ENCODE assay signal across 13 cellular contexts in the genomic region with DNA sequence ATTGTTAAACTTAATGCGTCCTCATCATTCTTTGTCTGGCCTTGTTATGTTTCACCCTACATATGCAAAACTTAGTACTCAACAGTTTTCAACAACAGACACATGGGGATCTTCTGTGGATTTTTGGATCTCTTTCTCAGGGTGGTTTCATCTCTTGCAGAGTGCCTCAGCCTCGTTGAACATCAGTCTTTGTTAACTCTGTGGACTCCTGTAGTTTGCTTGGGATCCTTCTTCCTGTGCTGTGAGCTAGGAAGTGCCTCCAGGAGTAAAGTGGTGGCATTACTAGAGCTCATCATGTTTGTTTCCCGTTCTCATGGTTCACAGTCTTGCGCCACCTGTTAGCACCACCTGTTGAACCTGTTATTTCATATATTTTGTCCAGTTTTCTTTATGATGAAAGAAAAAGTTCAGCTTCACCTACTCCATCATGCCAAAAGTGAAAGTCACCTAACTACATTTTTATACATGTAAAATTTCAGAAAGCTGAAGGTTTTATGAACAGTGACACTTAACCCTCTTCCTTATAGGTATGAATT. TPM values are rescaled to one million over a fixed set of nuclear protein-coding genes. Genes with fewer than 3 reads are reported as not detected.
DNase-seq lines count a peak whose midpoint lies in the region; ATAC-seq, FAIRE-seq and TF ChIP-seq lines count a peak whose summit lies in the region.
"Had no signal": no experiment of that assay in that cellular context is flagged by ENCODE, and none has a peak within 500 bp of the region (broad histone marks: within the 10 kb centered on the region; RNA-seq: fewer than 3 reads in every experiment).

No MANE protein-coding gene starts in this region.

- intact Hi-C loops in CD4-positive, alpha-beta T cell (cut with DNase I, micrococcal nuclease) = no loop called here

- peaks cover 99% of the 10 kb centered on the region for H3K79me2 ChIP-seq in astrocyte (ENCODE audit: insufficient read depth, low read length)

- POLR2A ChIA-PET in CD4-positive, alpha-beta T cell (lab: Charles Lee) = interaction anchor here (1.2 to 1.3 kb wide), 2 partner anchors 29 to 34 kb away, joined by 3 to 5 read pairs; no protein-coding TSS in a partner anchor

- peaks cover 38% of the 10 kb centered on the region for H3K4me1 Mint-ChIP-seq in CD4-positive, alpha-beta T cell (ENCODE audit: low read depth)
- peaks cover 8% of the 10 kb centered on the region for H3K4me1 Mint-ChIP-seq in astrocyte (ENCODE audit: low read depth, unreplicated experiment)
- peaks cover 35 to 60% of the 10 kb centered on the region in 2 donors for H3K4me1 Mint-ChIP-seq in immature natural killer cell

- no peak overlapping the region for H3K27ac ChIP-seq in CD4-positive, alpha-beta T cell (ENCODE audit: low read depth, low read length)
- H3K27ac ChIP-seq in astrocyte (ENCODE audit: low read depth, low read length) = no peak overlapping the region
- H3K27ac ChIP-seq: adrenal gland, cardiac muscle cell, vagina had no signal

- no peak overlapping the region for H3K4me3 Mint-ChIP-seq in CD4-positive, alpha-beta T cell
- H3K4me3 Mint-ChIP-seq in astrocyte (ENCODE audit: unreplicated experiment) (no peak overlapping the region), immature natural killer cell (no peak overlapping the region)

- CTCF ChIA-PET in CD4-positive, alpha-beta T cell (lab: Charles Lee) = interaction anchor here (0.8 kb wide), 1 partner anchor 29 kb away, joined by 3 read pairs; a partner anchor contains a TSS

- H4K20me1 ChIP-seq in astrocyte (ENCODE audit: insufficient read depth, low read length) = peaks cover 67% of the 10 kb centered on the region

- no peak for ATAC-seq in CD4-positive, alpha-beta T cell (ENCODE audit: poor library complexity)
- ATAC-seq: naive thymus-derived CD4-positive, alpha-beta T cell had no signal

- no peak for TF ChIP-seq POLR2A in GM12891 (IDR thresholded peaks at IDR 0.05; ENCODE audit: low read depth, low read length)

- no peaks in the 10 kb centered on the region for H3K27me3 Mint-ChIP-seq in CD4-positive, alpha-beta T cell
- no peaks in the 10 kb centered on the region for H3K27me3 Mint-ChIP-seq in astrocyte (ENCODE audit: low read depth, unreplicated experiment)
- peaks cover 0 to 3% (median 0%) of the 10 kb centered on the region in 3 donors for H3K27me3 Mint-ChIP-seq in immature natural killer cell (ENCODE audit: low read depth in 3 of 3)
- H3K27me3 Mint-ChIP-seq: naive thymus-derived CD4-positive, alpha-beta T cell had no signal

- H3K4me1 ChIP-seq in astrocyte (ENCODE audit: insufficient read depth, low read length) = no peaks in the 10 kb centered on the region

- H3K36me3 Mint-ChIP-seq in CD4-positive, alpha-beta T cell (ENCODE audit: low read depth) = peaks cover 59% of the 10 kb centered on the region
- H3K36me3 Mint-ChIP-seq in astrocyte (ENCODE audit: low read depth, unreplicated experiment) = peaks cover 2% of the 10 kb centered on the region
- H3K36me3 Mint-ChIP-seq in immature natural killer cell = peaks cover 4 to 14% (median 12%) of the 10 kb centered on the region in 3 donors

- peak; percentile 57 for FAIRE-seq in GM12891 (lab: Jason Lieb, UNC)
- no peak for FAIRE-seq in astrocyte (lab: Jason Lieb, UNC)

- H3K27ac Mint-ChIP-seq in CD4-positive, alpha-beta T cell = peak overlapping the region; percentile 29
- H3K27ac Mint-ChIP-seq in astrocyte (ENCODE audit: unreplicated experiment) (peak overlapping the region; percentile 47), immature natural killer cell (peak overlapping the region in 4 of 6 donors; percentile 17 to 56 (median 30))

- no peak for TF ChIP-seq CTCF in CD4-positive, alpha-beta T cell (IDR thresholded peaks at IDR 0.05)
- TF ChIP-seq CTCF in astrocyte (IDR thresholded peaks at IDR 0.05; ENCODE audit: insufficient read depth, low read depth, low read length) = no peak

- H2AFZ ChIP-seq in astrocyte (ENCODE audit: low read depth, low read length) = no peak overlapping the region

- no peak for DNase-seq in CD4-positive, alpha-beta T cell
- no peak for DNase-seq in GM12891 (ENCODE audit: insufficient read length, low spot score)
- no peak for DNase-seq in astrocyte (ENCODE audit: low read depth)
- DNase-seq in immature natural killer cell = no peak
- DNase-seq in NCI-H1417 treated with DMSO at 0.1 percent for 48 hours (lab: John Stamatoyannopoulos, UW) = no peak
- DNase-seq in medulla oblongata (ENCODE audit: extremely low spot score) = no peak
- no peak for DNase-seq in SIG-M5 (lab: John Stamatoyannopoulos, UW)
- DNase-seq: adrenal gland; naive thymus-derived CD4-positive, alpha-beta T cell; NCI-H1694 treated with DMSO at 0.1 percent for 48 hours; posterior cingulate gyrus had no signal

- H3K36me3 ChIP-seq in astrocyte (ENCODE audit: insufficient read depth, low read length) = peaks cover 6% of the 10 kb centered on the region
- H3K36me3 ChIP-seq: cardiac muscle cell had no signal

- H3K9me3 Mint-ChIP-seq in CD4-positive, alpha-beta T cell = no peaks in the 10 kb centered on the region
- no peaks in the 10 kb centered on the region for H3K9me3 Mint-ChIP-seq in astrocyte (ENCODE audit: unreplicated experiment)
- H3K9me3 Mint-ChIP-seq in immature natural killer cell = no peaks in the 10 kb centered on the region

- H3K9me3 ChIP-seq in CD4-positive, alpha-beta T cell (ENCODE audit: control insufficient read depth, low read length) = no peaks in the 10 kb centered on the region
- no peaks in the 10 kb centered on the region for H3K9me3 ChIP-seq in astrocyte (ENCODE audit: insufficient read depth, low read depth, low read length)
- H3K9me3 ChIP-seq: adrenal gland, vagina had no signal

- H3K4me3 ChIP-seq in astrocyte (ENCODE audit: insufficient read depth, low read depth, low read length) = no peak overlapping the region
- H3K4me3 ChIP-seq: adrenal gland, cardiac muscle cell, vagina had no signal

- H3K27me3 ChIP-seq in CD4-positive, alpha-beta T cell (ENCODE audit: control insufficient read depth, insufficient read depth, low read length) = no peaks in the 10 kb centered on the region
- no peaks in the 10 kb centered on the region for H3K27me3 ChIP-seq in astrocyte (ENCODE audit: insufficient read depth, low read length)
- H3K27me3 ChIP-seq: adrenal gland, cardiac muscle cell, vagina had no signal

- no peak overlapping the region for H3K9ac ChIP-seq in astrocyte (ENCODE audit: low read length)

- no peak overlapping the region for H3K4me2 ChIP-seq in astrocyte (ENCODE audit: low read length)

TF ChIP-seq in GM12891, 5 proteins besides CTCF, POLR2A, EP300 and RAD21:
- TF ChIP-seq TAF1 (IDR thresholded peaks at IDR 0.05; ENCODE audit: low read depth, low read length) = no peak
- TF ChIP-seq PAX5 (IDR thresholded peaks at IDR 0.05; ENCODE audit: insufficient read depth, low read length, severe bottlenecking) = no peak
- TF ChIP-seq SPI1 (IDR thresholded peaks at IDR 0.05; ENCODE audit: low read depth, low read length) = no peak
- TF ChIP-seq POU2F2 (IDR thresholded peaks at IDR 0.05; ENCODE audit: low read depth, low read length) = no peak
- no peak for TF ChIP-seq POLR2AphosphoS5 (IDR thresholded peaks at IDR 0.05; ENCODE audit: low read depth, low read length)

RNA-seq across cellular contexts. Expression of a gene that starts 27.5 kb away (rescaled TPM):
- total RNA-seq in CD4-positive, alpha-beta T cell = 10 to 100 TPM; 23.3 to 26.4 TPM
- polyA plus RNA-seq in GM12891 (2012; ENCODE audit: low read depth, missing spikeins) = 75.5 TPM
- 49.2 and 52.4 TPM in 2 replicates for total RNA-seq in astrocyte
- polyA plus RNA-seq in immature natural killer cell = 10 to 100 TPM; 47.4 to 80.1 (median 77.8) TPM

RNA-seq across cellular contexts. Expression of a gene that starts 28.4 kb away (rescaled TPM):
- total RNA-seq in CD4-positive, alpha-beta T cell = 10 to 100 TPM; 54.2 to 57.1 TPM
- polyA plus RNA-seq in GM12891 (2012; ENCODE audit: low read depth, missing spikeins) = 20.0 TPM
- total RNA-seq in astrocyte = 59.3 and 64.5 TPM in 2 replicates
- polyA plus RNA-seq in immature natural killer cell = 10 to 100 TPM; 19.6 to 33.9 (median 22.1) TPM

RNA-seq across cellular contexts. Expression of a gene that starts 49.7 kb away (rescaled TPM):
- not detected for total RNA-seq in CD4-positive, alpha-beta T cell
- polyA plus RNA-seq in GM12891 (2012; ENCODE audit: low read depth, missing spikeins) = 0.06 TPM
- total RNA-seq in astrocyte = 0.36 and 0.45 TPM in 2 replicates
- under 1 TPM in 1 of 3 donors, not detected in 2; 0.27 TPM for polyA plus RNA-seq in immature natural killer cell
